1 cellular context compared by ENCODE assay signal in the genomic region with DNA sequence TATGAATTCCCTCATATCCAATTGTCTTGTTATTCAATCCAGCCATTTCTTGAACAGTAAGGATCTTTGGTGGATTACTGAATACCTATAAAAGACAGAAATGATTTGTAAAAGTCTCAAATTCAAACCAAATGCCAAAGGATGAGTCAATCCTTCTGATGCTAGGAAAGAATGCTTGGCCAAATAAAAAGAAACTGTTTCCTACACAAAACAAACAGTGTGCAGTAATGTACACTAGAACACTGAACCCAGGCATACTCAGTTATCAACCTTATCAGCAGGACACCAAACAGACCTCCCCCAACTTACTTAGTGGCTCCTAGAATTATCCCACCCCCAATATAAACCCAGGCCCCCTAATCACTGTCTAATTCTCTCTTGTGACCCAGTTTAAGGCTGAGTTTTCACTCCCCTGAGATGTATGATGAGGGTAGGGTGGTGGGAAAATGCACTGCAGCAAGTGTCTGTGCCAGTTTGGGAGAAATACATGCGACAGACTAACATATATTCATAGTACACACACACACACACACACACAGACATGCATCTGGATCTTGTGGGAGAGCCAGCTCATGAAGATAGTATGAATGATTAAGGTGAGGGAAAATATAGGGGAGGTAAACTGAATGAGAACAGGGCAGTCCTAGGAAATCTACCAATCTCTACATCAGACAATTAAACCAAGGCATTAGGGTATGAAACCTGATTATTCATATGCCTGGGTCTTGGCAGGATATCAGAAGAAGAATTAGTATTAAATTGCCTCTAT.
TF ChIP-seq lines count a peak whose summit lies in the region.

No MANE protein-coding gene starts in this region.

TF ChIP-seq in A549, 52 proteins besides CTCF, POLR2A, EP300 and RAD21 (continued from another document):
- TF ChIP-seq, protein P1, sequence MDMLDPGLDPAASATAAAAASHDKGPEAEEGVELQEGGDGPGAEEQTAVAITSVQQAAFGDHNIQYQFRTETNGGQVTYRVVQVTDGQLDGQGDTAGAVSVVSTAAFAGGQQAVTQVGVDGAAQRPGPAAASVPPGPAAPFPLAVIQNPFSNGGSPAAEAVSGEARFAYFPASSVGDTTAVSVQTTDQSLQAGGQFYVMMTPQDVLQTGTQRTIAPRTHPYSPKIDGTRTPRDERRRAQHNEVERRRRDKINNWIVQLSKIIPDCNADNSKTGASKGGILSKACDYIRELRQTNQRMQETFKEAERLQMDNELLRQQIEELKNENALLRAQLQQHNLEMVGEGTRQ (IDR thresholded peaks at IDR 0.05): no peak
- TF ChIP-seq CEBPB (IDR thresholded peaks at IDR 0.05) (peak; percentile 17 to 61; a peak in 1 of 4 replicates), BHLHE40 (IDR thresholded peaks at IDR 0.05; ENCODE audit: low read depth, low read length) (no peak), E2F6 (IDR thresholded peaks at IDR 0.05; ENCODE audit: borderline replicate concordance, low read depth) (no peak), FOSB (CRISPR knock-in tag; IDR thresholded peaks at IDR 0.05) (no peak), MAFK (IDR thresholded peaks at IDR 0.05; ENCODE audit: partially characterized antibody) (no peak), NFE2L2 (conservative IDR thresholded peaks at IDR 0.05; ENCODE audit: low read length) (no peak), HES2 (IDR thresholded peaks at IDR 0.05) (no peak), TFCP2L1 (CRISPR knock-in tag; IDR thresholded peaks at IDR 0.05) (no peak), PHF8 (IDR thresholded peaks at IDR 0.05; ENCODE audit: borderline replicate concordance, low read depth) (no peak), KDM5A (IDR thresholded peaks at IDR 0.05) (no peak), FOSL2 (IDR thresholded peaks at IDR 0.05) (peak; percentile 65; the same call in 1 of the 2 replicates), FOSL2 (CRISPR knock-in tag; IDR thresholded peaks at IDR 0.05) (peak; percentile 66), MAZ (IDR thresholded peaks at IDR 0.05; ENCODE audit: borderline replicate concordance, low read depth, low read length) (no peak), KDM1A (IDR thresholded peaks at IDR 0.05; ENCODE audit: low read depth) (no peak), FOXS1 (CRISPR knock-in tag; IDR thresholded peaks at IDR 0.05) (no peak), JUN (IDR thresholded peaks at IDR 0.05) (peak; percentile 63 to 84), GATA3 (IDR thresholded peaks at IDR 0.05; ENCODE audit: borderline replicate concordance) (peak; percentile 91), PBX3 (IDR thresholded peaks at IDR 0.05) (no peak)
- TF ChIP-seq, protein P2, sequence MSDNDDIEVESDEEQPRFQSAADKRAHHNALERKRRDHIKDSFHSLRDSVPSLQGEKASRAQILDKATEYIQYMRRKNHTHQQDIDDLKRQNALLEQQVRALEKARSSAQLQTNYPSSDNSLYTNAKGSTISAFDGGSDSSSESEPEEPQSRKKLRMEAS (IDR thresholded peaks at IDR 0.05): peak; percentile 44; the same call in 1 of the 2 replicates
- TF ChIP-seq, protein P3, sequence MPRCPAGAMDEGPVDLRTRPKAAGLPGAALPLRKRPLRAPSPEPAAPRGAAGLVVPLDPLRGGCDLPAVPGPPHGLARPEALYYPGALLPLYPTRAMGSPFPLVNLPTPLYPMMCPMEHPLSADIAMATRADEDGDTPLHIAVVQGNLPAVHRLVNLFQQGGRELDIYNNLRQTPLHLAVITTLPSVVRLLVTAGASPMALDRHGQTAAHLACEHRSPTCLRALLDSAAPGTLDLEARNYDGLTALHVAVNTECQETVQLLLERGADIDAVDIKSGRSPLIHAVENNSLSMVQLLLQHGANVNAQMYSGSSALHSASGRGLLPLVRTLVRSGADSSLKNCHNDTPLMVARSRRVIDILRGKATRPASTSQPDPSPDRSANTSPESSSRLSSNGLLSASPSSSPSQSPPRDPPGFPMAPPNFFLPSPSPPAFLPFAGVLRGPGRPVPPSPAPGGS (IDR thresholded peaks at IDR 0.05): peak; percentile 49; the same call in 1 of the 3 replicates
TF ChIP-seq in A549: peak in this region for 8.
